26 cellular contexts compared by ENCODE assay signal in the genomic region with DNA sequence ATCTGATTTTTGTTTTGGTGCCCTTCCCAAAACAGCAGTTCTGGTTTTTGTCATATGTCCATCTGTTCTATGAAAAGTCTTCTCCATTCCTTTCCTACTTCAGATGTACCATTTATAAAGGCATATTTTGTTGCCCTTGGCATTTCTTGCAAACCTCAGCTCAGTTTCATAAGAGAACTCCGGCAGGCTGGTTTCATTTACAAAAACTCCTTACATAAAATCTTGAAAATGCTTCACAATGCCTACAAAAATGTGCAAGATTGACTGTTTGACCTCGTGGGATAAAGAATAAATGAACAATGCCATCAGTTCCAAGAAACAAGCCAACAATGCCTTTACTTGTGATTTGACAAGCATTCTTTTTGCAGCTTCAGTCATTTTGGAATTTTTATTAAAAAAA. TPM values are rescaled to one million over a fixed set of nuclear protein-coding genes. Genes with fewer than 3 reads are reported as not detected.
DNase-seq lines count a peak whose midpoint lies in the region; ATAC-seq and TF ChIP-seq lines count a peak whose summit lies in the region.
"Had no signal": no experiment of that assay in that cellular context is flagged by ENCODE, and none has a peak within 500 bp of the region (broad histone marks: within the 10 kb centered on the region; RNA-seq: fewer than 3 reads in every experiment).

No MANE protein-coding gene starts in this region.

- H3K36me3 Mint-ChIP-seq in WTC11, result peaks cover 74% of the 10 kb centered on the region

- H3K9ac ChIP-seq in MM.1S (ENCODE audit: low read length), result no peak overlapping the region

- H3K4me3 ChIP-seq in AG10803 (ENCODE audit: low read length), result no peak overlapping the region
- no peak overlapping the region for H3K4me3 ChIP-seq in MM.1S (ENCODE audit: low read length)
- no peak overlapping the region for H3K4me3 ChIP-seq in cardiac fibroblast (replicated peaks in 1 of 2; ENCODE audit: low read depth in 2 of 2, low read length in 2 of 2)
- H3K4me3 ChIP-seq in lower lobe of right lung, result no peak overlapping the region
- H3K4me3 ChIP-seq: body of pancreas, SK-N-MC, tibial artery had no signal

- no peaks in the 10 kb centered on the region for H4K20me1 ChIP-seq in MM.1S (ENCODE audit: insufficient read depth, low read length)

- intact Hi-C loops in lower lobe of right lung (cut with DNase I), result no loop called here

- no peak overlapping the region for H3K27ac Mint-ChIP-seq in WTC11
- H3K27ac Mint-ChIP-seq: activated B cell treated with CpG ODN at 0.5 μM for 24 hours; activated CD8-positive, alpha-beta T cell treated with anti-CD3 and anti-CD28 coated beads for 36 hours; CD8-positive, alpha-beta T cell; natural killer cell treated with Interleukin-12 subunit alpha and Interleukin-12 subunit beta and Interleukin-15 and Interleukin-18, amount 100 ng/mL, for 72 hours had no signal

- H3K36me3 ChIP-seq in MM.1S (replicated peaks; ENCODE audit: insufficient read depth, low read length) (0 out of 2 replicates have a peak, but pooled peaks cover 8% of the 10 kb centered on the region), lower lobe of right lung (peaks cover 98% of the 10 kb centered on the region)

- DNase-seq in AG10803 (ENCODE audit: low read depth) (peak; percentile 82), MM.1S (peak; percentile 63), cardiac fibroblast (ENCODE audit: low read depth in 2 of 2) (peak; percentile 13 to 75), iris pigment epithelial cell (ENCODE audit: low read depth) (peak; percentile 75), lower lobe of right lung (no peak), WTC11 (ENCODE audit: low spot score) (no peak)
- DNase-seq: ACHN; activated B cell treated with CpG ODN at 0.5 μM for 24 hours; activated CD8-positive, alpha-beta T cell treated with anti-CD3 and anti-CD28 coated beads for 36 hours; activated naive CD4-positive, alpha-beta T cell treated with anti-CD3 and anti-CD28 coated beads, Interleukin-2, amount 50 U/mL, for 16 hours; body of pancreas; CD8-positive, alpha-beta T cell; dermis blood vessel endothelial cell; H9; KG1; NCI-H187; NCI-H82; posterior cingulate gyrus; stimulated activated CD4-positive, alpha-beta T cell treated with anti-CD3 and anti-CD28 coated beads, Interleukin-1b, Interleukin-23, amount 100 ng/mL, for 48 hours; stimulated activated naive CD4-positive, alpha-beta T cell treated with Interleukin-2 at 50 U/mL for 16 hours; tibial artery had no signal

- ATAC-seq in GM21576 (IDR thresholded peaks at IDR 0.05; ENCODE audit: unreplicated experiment) (no peak), lower lobe of right lung (no peak), WTC11 (no peak), HG03432 (IDR thresholded peaks at IDR 0.05; ENCODE audit: unreplicated experiment) (no peak)
- ATAC-seq: activated CD8-positive, alpha-beta T cell treated with anti-CD3 and anti-CD28 coated beads for 36 hours; body of pancreas; CD8-positive, alpha-beta T cell; natural killer cell treated with Interleukin-12 subunit alpha and Interleukin-12 subunit beta and Interleukin-15 and Interleukin-18, amount 100 ng/mL, for 72 hours; Panc1 had no signal

- H3K4me3 Mint-ChIP-seq in WTC11, result no peak overlapping the region
- H3K4me3 Mint-ChIP-seq: activated B cell treated with CpG ODN at 0.5 μM for 24 hours; activated CD8-positive, alpha-beta T cell treated with anti-CD3 and anti-CD28 coated beads for 36 hours; CD8-positive, alpha-beta T cell; H9; natural killer cell treated with Interleukin-12 subunit alpha and Interleukin-12 subunit beta and Interleukin-15 and Interleukin-18, amount 100 ng/mL, for 72 hours had no signal

- TF ChIP-seq CTCF in AG10803 (conservative IDR thresholded peaks at IDR 0.05; ENCODE audit: low read length) (no peak), MM.1S (IDR thresholded peaks at IDR 0.05; ENCODE audit: low read length) (no peak), cardiac fibroblast (IDR thresholded peaks at IDR 0.05; ENCODE audit: low read depth, low read length) (no peak), lower lobe of right lung (IDR thresholded peaks at IDR 0.05) (no peak), WTC11 (IDR thresholded peaks at IDR 0.05) (no peak)

- H2AFZ ChIP-seq in MM.1S (ENCODE audit: low read length), result no peak overlapping the region

- 0 out of 2 replicates have a peak, but pooled peaks cover 9% of the 10 kb centered on the region for H3F3A ChIP-seq in MM.1S (ENCODE audit: insufficient read depth, low read length)

- H3K27ac ChIP-seq in MM.1S (ENCODE audit: low read length) (peak overlapping the region; percentile 29; the same call in 1 of the 2 replicates), lower lobe of right lung (no peak overlapping the region)
- H3K27ac ChIP-seq: body of pancreas, SK-N-MC, tibial artery had no signal

- POLR2A ChIA-PET in WTC11 (lab: Charles Lee), result no interaction called here

- H3K9me2 ChIP-seq in MM.1S (replicated peaks; ENCODE audit: insufficient read depth, low read length), result no peaks in the 10 kb centered on the region

- H3K9me3 ChIP-seq in MM.1S (replicated peaks; ENCODE audit: insufficient read depth, low read length), result no peaks in the 10 kb centered on the region
- no peaks in the 10 kb centered on the region for H3K9me3 ChIP-seq in lower lobe of right lung
- H3K9me3 ChIP-seq: body of pancreas, tibial artery had no signal

- no peaks in the 10 kb centered on the region for H3K27me3 ChIP-seq in MM.1S (replicated peaks; ENCODE audit: insufficient read depth, low read length)
- no peaks in the 10 kb centered on the region for H3K27me3 ChIP-seq in lower lobe of right lung (ENCODE audit: low read depth)
- H3K27me3 ChIP-seq: body of pancreas, tibial artery had no signal

- H3K79me2 ChIP-seq in MM.1S (ENCODE audit: low read length), result no peaks in the 10 kb centered on the region

- H3K4me1 Mint-ChIP-seq in WTC11, result peaks cover 23% of the 10 kb centered on the region
- H3K4me1 Mint-ChIP-seq: activated B cell treated with CpG ODN at 0.5 μM for 24 hours had no signal

- H3K9me3 Mint-ChIP-seq in WTC11, result no peaks in the 10 kb centered on the region
- H3K9me3 Mint-ChIP-seq: activated B cell treated with CpG ODN at 0.5 μM for 24 hours; activated CD8-positive, alpha-beta T cell treated with anti-CD3 and anti-CD28 coated beads for 36 hours; CD8-positive, alpha-beta T cell; H9; natural killer cell treated with Interleukin-12 subunit alpha and Interleukin-12 subunit beta and Interleukin-15 and Interleukin-18, amount 100 ng/mL, for 72 hours had no signal

- H3K27me3 Mint-ChIP-seq in WTC11 (ENCODE audit: low read depth), result no peaks in the 10 kb centered on the region
- H3K27me3 Mint-ChIP-seq: activated B cell treated with CpG ODN at 0.5 μM for 24 hours; activated CD8-positive, alpha-beta T cell treated with anti-CD3 and anti-CD28 coated beads for 36 hours; natural killer cell treated with Interleukin-12 subunit alpha and Interleukin-12 subunit beta and Interleukin-15 and Interleukin-18, amount 100 ng/mL, for 72 hours had no signal

- H3K4me1 ChIP-seq in MM.1S (ENCODE audit: low read length), result peaks cover 10% of the 10 kb centered on the region
- H3K4me1 ChIP-seq in lower lobe of right lung, result no peaks in the 10 kb centered on the region
- H3K4me1 ChIP-seq: body of pancreas had no signal

- H3K4me2 ChIP-seq in MM.1S (ENCODE audit: low read depth, low read length), result peak overlapping the region; percentile 44

- CTCF ChIA-PET in WTC11 (lab: Charles Lee), result no interaction called here

TF ChIP-seq in WTC11, 78 proteins besides CTCF, POLR2A, EP300 and RAD21:
- TF ChIP-seq CBFB (CRISPR knock-in tag; IDR thresholded peaks at IDR 0.05; ENCODE audit: low read depth) (no peak), GTF2I (CRISPR knock-in tag; conservative IDR thresholded peaks at IDR 0.05) (no peak)
- TF ChIP-seq, protein P1, sequence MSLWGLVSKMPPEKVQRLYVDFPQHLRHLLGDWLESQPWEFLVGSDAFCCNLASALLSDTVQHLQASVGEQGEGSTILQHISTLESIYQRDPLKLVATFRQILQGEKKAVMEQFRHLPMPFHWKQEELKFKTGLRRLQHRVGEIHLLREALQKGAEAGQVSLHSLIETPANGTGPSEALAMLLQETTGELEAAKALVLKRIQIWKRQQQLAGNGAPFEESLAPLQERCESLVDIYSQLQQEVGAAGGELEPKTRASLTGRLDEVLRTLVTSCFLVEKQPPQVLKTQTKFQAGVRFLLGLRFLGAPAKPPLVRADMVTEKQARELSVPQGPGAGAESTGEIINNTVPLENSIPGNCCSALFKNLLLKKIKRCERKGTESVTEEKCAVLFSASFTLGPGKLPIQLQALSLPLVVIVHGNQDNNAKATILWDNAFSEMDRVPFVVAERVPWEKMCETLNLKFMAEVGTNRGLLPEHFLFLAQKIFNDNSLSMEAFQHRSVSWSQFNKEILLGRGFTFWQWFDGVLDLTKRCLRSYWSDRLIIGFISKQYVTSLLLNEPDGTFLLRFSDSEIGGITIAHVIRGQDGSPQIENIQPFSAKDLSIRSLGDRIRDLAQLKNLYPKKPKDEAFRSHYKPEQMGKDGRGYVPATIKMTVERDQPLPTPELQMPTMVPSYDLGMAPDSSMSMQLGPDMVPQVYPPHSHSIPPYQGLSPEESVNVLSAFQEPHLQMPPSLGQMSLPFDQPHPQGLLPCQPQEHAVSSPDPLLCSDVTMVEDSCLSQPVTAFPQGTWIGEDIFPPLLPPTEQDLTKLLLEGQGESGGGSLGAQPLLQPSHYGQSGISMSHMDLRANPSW (CRISPR knock-in tag; conservative IDR thresholded peaks at IDR 0.05; ENCODE audit: low read depth), result no peak
- TF ChIP-seq, protein P2, sequence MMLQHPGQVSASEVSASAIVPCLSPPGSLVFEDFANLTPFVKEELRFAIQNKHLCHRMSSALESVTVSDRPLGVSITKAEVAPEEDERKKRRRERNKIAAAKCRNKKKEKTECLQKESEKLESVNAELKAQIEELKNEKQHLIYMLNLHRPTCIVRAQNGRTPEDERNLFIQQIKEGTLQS (CRISPR knock-in tag; conservative IDR thresholded peaks at IDR 0.05), result no peak

RNA-seq across cellular contexts. Expression of a gene that starts 39.1 kb away (rescaled TPM):
- total RNA-seq in lower lobe of right lung (35.2 TPM), WTC11 (2021) (50.7 to 54.3 TPM (median 53.1 TPM) in 3 replicates)

Comparison
In these comparisons a context has a peak if more than half of its experiments do, and no peak if none do; other contexts are left out.
1. DNase-seq: peak in AG10803 (single experiment), MM.1S (single experiment), cardiac fibroblast (2 of 2) and iris pigment epithelial cell (single experiment); none in lower lobe of right lung (single experiment) and WTC11 (single experiment).